In the genomic region with DNA sequence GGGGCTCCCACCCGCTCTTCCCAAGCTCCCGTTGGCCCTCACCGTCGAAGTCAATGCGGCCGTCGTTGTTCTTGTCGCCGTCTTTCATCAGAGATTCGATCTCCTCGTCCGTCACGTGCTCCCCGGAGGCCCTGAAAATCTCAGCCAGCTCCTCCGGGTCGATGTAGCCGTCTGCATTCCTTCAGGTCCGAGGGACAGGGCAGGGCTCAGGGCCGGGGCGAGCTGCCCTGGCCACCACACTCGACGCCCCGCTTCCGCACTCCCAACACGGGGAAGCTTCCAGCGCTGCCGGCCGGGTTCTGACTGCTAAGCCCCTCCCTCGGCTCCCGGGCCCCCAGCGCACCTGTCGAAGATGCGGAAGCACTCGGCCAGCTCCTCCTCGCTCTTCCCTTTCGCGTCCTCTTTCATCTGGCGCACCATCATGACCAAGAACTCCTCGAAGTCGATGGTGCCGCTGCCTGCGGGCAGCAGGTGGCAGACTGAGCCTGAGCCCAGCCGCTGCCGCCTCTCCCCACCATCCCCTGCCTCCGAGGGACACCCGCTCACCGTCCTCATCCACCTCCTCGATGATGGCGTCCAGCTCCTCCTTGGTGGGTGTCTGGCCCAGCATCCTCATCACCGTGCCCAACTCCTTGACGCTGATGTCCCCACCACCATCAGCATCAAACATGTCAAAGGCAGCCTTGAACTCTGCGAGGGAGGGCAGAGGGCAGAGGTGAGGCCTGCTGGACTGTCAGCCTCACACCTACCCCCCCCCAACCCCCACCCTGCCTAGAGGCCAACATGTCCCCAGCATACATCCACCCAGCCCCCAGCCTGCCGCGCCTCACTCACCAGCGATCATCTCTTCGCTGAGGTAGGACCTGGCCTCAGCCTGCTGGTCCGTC, we compare ENCODE assay signal across 9 cellular contexts. TPM values are rescaled to one million over a fixed set of nuclear protein-coding genes. Genes with fewer than 3 reads are reported as not detected.
DNase-seq lines count a peak whose midpoint lies in the region; ATAC-seq and TF ChIP-seq lines count a peak whose summit lies in the region.
"Had no signal": no experiment of that assay in that cellular context is flagged by ENCODE, and none has a peak within 500 bp of the region (broad histone marks: within the 10 kb centered on the region; RNA-seq: fewer than 3 reads in every experiment).

No MANE protein-coding gene starts in this region.

- H3K27me3 Mint-ChIP-seq in glutamatergic neuron (ENCODE audit: unreplicated experiment) = peaks cover 9% of the 10 kb centered on the region

- peak; percentile 33 for DNase-seq in EL
- DNase-seq in NCI-H69 (lab: John Stamatoyannopoulos, UW) = peak; percentile 18
- DNase-seq in activated T-helper 9 cell treated with anti-CD3 and anti-CD28 coated beads, Interleukin-2, amount 50 U/mL, for 16 hours (ENCODE audit: low read depth) = peak; percentile 31
- peak; percentile 45 for DNase-seq in glutamatergic neuron
- no peak for DNase-seq in retinal pigment epithelial cell (ENCODE audit: low read depth)
- DNase-seq in HuH-7.5 (ENCODE audit: low spot score) = no peak
- no peak for DNase-seq in NCI-H2081 treated with DMSO at 0.1 percent for 48 hours (lab: John Stamatoyannopoulos, UW)

- H3K4me3 Mint-ChIP-seq in glutamatergic neuron (ENCODE audit: unreplicated experiment) = peak overlapping the region; percentile 49

- H3K36me3 Mint-ChIP-seq in glutamatergic neuron (ENCODE audit: unreplicated experiment) = no peaks in the 10 kb centered on the region

- TF ChIP-seq CTCF in glutamatergic neuron (IDR thresholded peaks at IDR 0.05; ENCODE audit: partially characterized antibody, unreplicated experiment) = no peak
- peak; percentile 66 for TF ChIP-seq CTCF in retinal pigment epithelial cell (conservative IDR thresholded peaks at IDR 0.05; ENCODE audit: low read depth, low read length)

- H3K27ac Mint-ChIP-seq in glutamatergic neuron (ENCODE audit: unreplicated experiment) = no peak overlapping the region

- ATAC-seq in GM18868 (IDR thresholded peaks at IDR 0.05; ENCODE audit: unreplicated experiment) = no peak

- no peaks in the 10 kb centered on the region for H3K4me1 Mint-ChIP-seq in glutamatergic neuron (ENCODE audit: low read depth, unreplicated experiment)

- peaks cover 3% of the 10 kb centered on the region for H3K9me3 Mint-ChIP-seq in glutamatergic neuron (ENCODE audit: unreplicated experiment)

- no peak overlapping the region for H3K4me3 ChIP-seq in retinal pigment epithelial cell (ENCODE audit: low read length)
- H3K4me3 ChIP-seq: SJSA1 had no signal

RNA-seq across cellular contexts. Expression of a gene that starts 2.9 kb away (rescaled TPM):
- 0.64 TPM for total RNA-seq in glutamatergic neuron (ENCODE audit: unreplicated experiment)
- total RNA-seq: SJSA1 had no signal

RNA-seq across cellular contexts. Expression of a gene that starts 9.4 kb away (rescaled TPM):
- 10.2 TPM for total RNA-seq in glutamatergic neuron (ENCODE audit: unreplicated experiment)

RNA-seq across cellular contexts. Expression of a gene that starts 11.7 kb away (rescaled TPM):
- 33.0 TPM for total RNA-seq in glutamatergic neuron (ENCODE audit: unreplicated experiment)

RNA-seq across cellular contexts. Expression of a gene that starts 32.4 kb away (rescaled TPM):
- 27.0 TPM for total RNA-seq in glutamatergic neuron (ENCODE audit: unreplicated experiment)

RNA-seq across cellular contexts. Expression of a gene that starts 32.5 kb away (rescaled TPM):
- not detected for total RNA-seq in glutamatergic neuron (ENCODE audit: unreplicated experiment)
- total RNA-seq: SJSA1 had no signal

Comparison
In these comparisons a context has a peak if more than half of its experiments do, and no peak if none do; other contexts are left out.
1. DNase-seq: peak in EL (single experiment), NCI-H69 (single experiment), activated T-helper 9 cell treated with anti-CD3 and anti-CD28 coated beads, Interleukin-2, amount 50 U/mL, for 16 hours (single experiment) and glutamatergic neuron (single experiment); none in retinal pigment epithelial cell (single experiment), HuH-7.5 (single experiment) and NCI-H2081 treated with DMSO at 0.1 percent for 48 hours (single experiment).